ENCODE assay signal across 31 cellular contexts in genomic region chr2:124289615-124290014, GRCh38.
"Had no signal": no experiment of that assay in that cellular context is flagged by ENCODE, and none has a peak within 500 bp of the region (broad histone marks: within the 10 kb centered on the region; RNA-seq: fewer than 3 reads in every experiment).

No MANE protein-coding gene starts in this region.

- H3K9me3 Mint-ChIP-seq: mesothelial cell of epicardium had no signal

- H3K36me3 Mint-ChIP-seq: immature natural killer cell; mesothelial cell of epicardium; naive B cell; stimulated activated effector memory CD8-positive, alpha-beta T cell treated with anti-CD3 and anti-CD28 coated beads, Interleukin-12 subunit alpha, Interleukin-12 subunit beta, amount 100 ng/mL, for 72 hours had no signal

- H3K4me3 Mint-ChIP-seq: activated CD4-positive, alpha-beta memory T cell treated with anti-CD3 and anti-CD28 coated beads, Interleukin-2, amount 10 ng/mL, durations not matched to agents 7 days and 5 days; activated CD4-positive, alpha-beta T cell treated with anti-CD3 and anti-CD28 coated beads, Interleukin-2, amount 10 ng/mL, durations not matched to agents 7 days and 5 days; activated T-cell treated with anti-CD3 and anti-CD28 coated beads, Interleukin-2, amount 50 U/mL, for 4 hours; activated T-helper 17 cell treated with anti-CD3 and anti-CD28 coated beads, Interleukin-2, amount 50 U/mL, for 72 hours; effector memory CD8-positive, alpha-beta T cell; immature natural killer cell; mesothelial cell of epicardium; naive B cell; stimulated activated effector memory CD8-positive, alpha-beta T cell treated with anti-CD3 and anti-CD28 coated beads, Interleukin-12 subunit alpha, Interleukin-12 subunit beta, amount 100 ng/mL, for 72 hours; stimulated activated naive CD8-positive, alpha-beta T cell treated with anti-CD3 and anti-CD28 coated beads, Interleukin-15, Interleukin-2, amounts not matched to agents 100 ng/mL and 50 ng/mL, for 24 hours had no signal

- H3K27ac ChIP-seq: brain microvascular endothelial cell, heart left ventricle, pancreas, prostate gland, sigmoid colon, thoracic aorta had no signal

- H3K4me3 ChIP-seq: heart left ventricle, pancreas, prostate gland, sigmoid colon, thoracic aorta had no signal

- H3K27me3 ChIP-seq: brain microvascular endothelial cell, heart left ventricle, pancreas, sigmoid colon had no signal

- H3K27ac Mint-ChIP-seq: activated CD4-positive, alpha-beta memory T cell treated with anti-CD3 and anti-CD28 coated beads, Interleukin-2, amount 10 ng/mL, durations not matched to agents 7 days and 5 days; activated CD4-positive, alpha-beta T cell treated with anti-CD3 and anti-CD28 coated beads, Interleukin-2, amount 10 ng/mL, durations not matched to agents 7 days and 5 days; activated T-helper 17 cell treated with anti-CD3 and anti-CD28 coated beads, Interleukin-2, amount 50 U/mL, for 72 hours; effector memory CD8-positive, alpha-beta T cell; immature natural killer cell; mesothelial cell of epicardium; naive B cell; stimulated activated effector memory CD8-positive, alpha-beta T cell treated with anti-CD3 and anti-CD28 coated beads, Interleukin-12 subunit alpha, Interleukin-12 subunit beta, amount 100 ng/mL, for 72 hours; stimulated activated naive CD8-positive, alpha-beta T cell treated with anti-CD3 and anti-CD28 coated beads, Interleukin-15, Interleukin-2, amounts not matched to agents 100 ng/mL and 50 ng/mL, for 24 hours had no signal

- DNase-seq: activated CD4-positive, alpha-beta memory T cell treated with anti-CD3 and anti-CD28 coated beads, Interleukin-2, amount 10 ng/mL, durations not matched to agents 7 days and 5 days; activated CD4-positive, alpha-beta T cell treated with anti-CD3 and anti-CD28 coated beads, Interleukin-2, amount 10 ng/mL, durations not matched to agents 7 days and 5 days; activated CD4-positive, CD25-positive, alpha-beta regulatory T cell treated with anti-CD3 and anti-CD28 coated beads, Interleukin-2, amount 50 U/mL, for 72 hours; activated gamma-delta T cell treated with Interleukin-2 at 50 U/mL for 16 hours; activated naive CD4-positive, alpha-beta T cell treated with anti-CD3 and anti-CD28 coated beads, Interleukin-2, amount 50 U/mL, for 16 hours; activated T-cell treated with anti-CD3 and anti-CD28 coated beads, Interleukin-2, amount 50 U/mL, for 4 hours; amniotic stem cell; brain microvascular endothelial cell; cortex of kidney; effector memory CD8-positive, alpha-beta T cell; foreskin fibroblast; heart left ventricle; hypothalamus; immature natural killer cell; kidney; left colon; naive B cell; nucleus accumbens; pancreas; retina; sigmoid colon; small intestine; stimulated activated CD4-positive, alpha-beta T cell treated with anti-CD3 and anti-CD28 coated beads, Interleukin-4, amount 100 ng/mL, for 24 hours; T-helper 9 cell; trophoblast cell had no signal

- H3K4me1 ChIP-seq: heart left ventricle, pancreas, prostate gland, sigmoid colon had no signal

- H3K4me1 Mint-ChIP-seq: activated CD4-positive, alpha-beta memory T cell treated with anti-CD3 and anti-CD28 coated beads, Interleukin-2, amount 10 ng/mL, durations not matched to agents 7 days and 5 days; activated CD4-positive, alpha-beta T cell treated with anti-CD3 and anti-CD28 coated beads, Interleukin-2, amount 10 ng/mL, durations not matched to agents 7 days and 5 days; activated T-helper 17 cell treated with anti-CD3 and anti-CD28 coated beads, Interleukin-2, amount 50 U/mL, for 72 hours; immature natural killer cell; mesothelial cell of epicardium; naive B cell; stimulated activated effector memory CD8-positive, alpha-beta T cell treated with anti-CD3 and anti-CD28 coated beads, Interleukin-12 subunit alpha, Interleukin-12 subunit beta, amount 100 ng/mL, for 72 hours had no signal

- H3K27me3 Mint-ChIP-seq: activated CD4-positive, alpha-beta memory T cell treated with anti-CD3 and anti-CD28 coated beads, Interleukin-2, amount 10 ng/mL, durations not matched to agents 7 days and 5 days; activated CD4-positive, alpha-beta T cell treated with anti-CD3 and anti-CD28 coated beads, Interleukin-2, amount 10 ng/mL, durations not matched to agents 7 days and 5 days; activated T-helper 17 cell treated with anti-CD3 and anti-CD28 coated beads, Interleukin-2, amount 50 U/mL, for 72 hours; effector memory CD8-positive, alpha-beta T cell; naive B cell; stimulated activated naive CD8-positive, alpha-beta T cell treated with anti-CD3 and anti-CD28 coated beads, Interleukin-15, Interleukin-2, amounts not matched to agents 100 ng/mL and 50 ng/mL, for 24 hours had no signal

- H3K36me3 ChIP-seq: brain microvascular endothelial cell, heart left ventricle, pancreas, prostate gland, sigmoid colon, thoracic aorta had no signal

- H3K9me3 ChIP-seq: heart left ventricle, pancreas, prostate gland, sigmoid colon, thoracic aorta had no signal
